ENCODE assay signal across 16 cellular contexts in genomic region chr13:95180513-95181245, GRCh38.
A peak's percentile ranks its signal among the peaks of the same experiment; 100 is the strongest.
DNase-seq lines count a peak whose midpoint lies in the region; ATAC-seq and TF ChIP-seq lines count a peak whose summit lies in the region.
"Had no signal": no experiment of that assay in that cellular context is flagged by ENCODE, and none has a peak within 500 bp of the region (broad histone marks: within the 10 kb centered on the region; RNA-seq: fewer than 3 reads in every experiment).

No MANE protein-coding gene starts in this region.

- H3K27ac ChIP-seq in left ventricle myocardium inferior (replicated peaks) (peak overlapping the region; percentile 35), uterus (no peak overlapping the region)

- no peak overlapping the region for H3K4me3 Mint-ChIP-seq in activated naive CD8-positive, alpha-beta T cell treated with anti-CD3 and anti-CD28 coated beads for 36 hours
- H3K4me3 Mint-ChIP-seq: activated CD4-positive, alpha-beta T cell treated with anti-CD3 and anti-CD28 coated beads for 36 hours had no signal

- ATAC-seq in GM18498 (IDR thresholded peaks at IDR 0.05; ENCODE audit: unreplicated experiment), result peak; percentile 2
- ATAC-seq in HG03342 (IDR thresholded peaks at IDR 0.05; ENCODE audit: unreplicated experiment), result peak; percentile 9
- no peak for ATAC-seq in HG02763 (IDR thresholded peaks at IDR 0.05; ENCODE audit: unreplicated experiment)

- peaks cover 71% of the 10 kb centered on the region for H3K36me3 Mint-ChIP-seq in activated naive CD8-positive, alpha-beta T cell treated with anti-CD3 and anti-CD28 coated beads for 36 hours

- intact Hi-C loops in left ventricle myocardium inferior (cut with micrococcal nuclease) (no loop called here), uterus (cut with DNase I; ENCODE audit: low total_unique reads) (no loop called here)

- DNase-seq in left ventricle myocardium inferior, result no peak
- peak; percentile 17 for DNase-seq in renal cortical epithelial cell (ENCODE audit: low read depth)
- DNase-seq in HEK293T (ENCODE audit: extremely low spot score), result no peak
- DNase-seq in activated naive CD8-positive, alpha-beta T cell treated with anti-CD3 and anti-CD28 coated beads for 36 hours, result no peak
- DNase-seq in uterus, result no peak
- DNase-seq: activated CD4-positive, alpha-beta T cell treated with anti-CD3 and anti-CD28 coated beads for 36 hours; activated T-cell treated with anti-CD3 and anti-CD28 coated beads, Interleukin-2, amount 50 U/mL, for 1 hour; amniotic stem cell; NCI-H1105 treated with DMSO at 0.1 percent for 48 hours; NCI-H524; posterior cingulate gyrus; stimulated activated CD4-positive, alpha-beta T cell treated with anti-CD3 and anti-CD28 coated beads, Interleukin-2, amount 100 ng/mL, for 24 hours; T-helper 1 cell had no signal

- H3K9me3 Mint-ChIP-seq in activated naive CD8-positive, alpha-beta T cell treated with anti-CD3 and anti-CD28 coated beads for 36 hours, result peaks cover 8% of the 10 kb centered on the region

- H3K27ac Mint-ChIP-seq in activated naive CD8-positive, alpha-beta T cell treated with anti-CD3 and anti-CD28 coated beads for 36 hours, result no peak overlapping the region
- H3K27ac Mint-ChIP-seq: activated CD4-positive, alpha-beta T cell treated with anti-CD3 and anti-CD28 coated beads for 36 hours had no signal

- H3K36me3 ChIP-seq in left ventricle myocardium inferior (peaks cover 13% of the 10 kb centered on the region), uterus (no peaks in the 10 kb centered on the region)

- H3K4me1 ChIP-seq in left ventricle myocardium inferior, result peaks cover 16% of the 10 kb centered on the region
- H3K4me1 ChIP-seq in uterus, result no peaks in the 10 kb centered on the region

- H3K4me1 Mint-ChIP-seq in activated naive CD8-positive, alpha-beta T cell treated with anti-CD3 and anti-CD28 coated beads for 36 hours, result peaks cover 47% of the 10 kb centered on the region

- POLR2A ChIA-PET in HEK293T (lab: Yijun Ruan, JAX), result no interaction called here

- H3K27me3 ChIP-seq in left ventricle myocardium inferior (ENCODE audit: low read depth) (no peaks in the 10 kb centered on the region), uterus (no peaks in the 10 kb centered on the region)

- H3K9me3 ChIP-seq in left ventricle myocardium inferior (replicated peaks) (peaks cover 7% of the 10 kb centered on the region), uterus (no peaks in the 10 kb centered on the region)

- TF ChIP-seq CTCF in left ventricle myocardium inferior (IDR thresholded peaks at IDR 0.05; ENCODE audit: borderline replicate concordance) (no peak), uterus (IDR thresholded peaks at IDR 0.05) (no peak)

- no peak for TF ChIP-seq POLR2A in uterus (IDR thresholded peaks at IDR 0.05)

- H3K4me3 ChIP-seq in left ventricle myocardium inferior (no peak overlapping the region), uterus (no peak overlapping the region)

- CTCF ChIA-PET in HEK293T (lab: Yijun Ruan, JAX), result interaction anchor here (1.9 kb wide), 1 partner anchor 11 kb away, joined by 4 read pairs; no protein-coding TSS in a partner anchor

- H3K27me3 Mint-ChIP-seq in activated naive CD8-positive, alpha-beta T cell treated with anti-CD3 and anti-CD28 coated beads for 36 hours, result no peaks in the 10 kb centered on the region
- H3K27me3 Mint-ChIP-seq: activated CD4-positive, alpha-beta T cell treated with anti-CD3 and anti-CD28 coated beads for 36 hours had no signal

TF ChIP-seq in HEK293T, 16 proteins besides CTCF, POLR2A, EP300 and RAD21:
- no peak for TF ChIP-seq BHLHE40 (IDR thresholded peaks at IDR 0.05; ENCODE audit: borderline replicate concordance)
- no peak for TF ChIP-seq ELF4 (IDR thresholded peaks at IDR 0.05)
- TF ChIP-seq HDGF (IDR thresholded peaks at IDR 0.05; ENCODE audit: borderline replicate concordance), result no peak
- no peak for TF ChIP-seq L3MBTL2 (conservative IDR thresholded peaks at IDR 0.05)
- no peak for TF ChIP-seq CTBP1 (IDR thresholded peaks at IDR 0.05; ENCODE audit: borderline replicate concordance)
- no peak for TF ChIP-seq LEF1 (IDR thresholded peaks at IDR 0.05; ENCODE audit: borderline replicate concordance)
- TF ChIP-seq FOXM1 (IDR thresholded peaks at IDR 0.05; ENCODE audit: borderline replicate concordance), result no peak
- no peak for TF ChIP-seq SUZ12 (IDR thresholded peaks at IDR 0.05)
- TF ChIP-seq TARDBP (IDR thresholded peaks at IDR 0.05), result no peak
- TF ChIP-seq ZNF384 (IDR thresholded peaks at IDR 0.05), result no peak
TF ChIP-seq in HEK293T: peak in this region for 0.
